16 cellular contexts compared by ENCODE assay signal in the genomic region with DNA sequence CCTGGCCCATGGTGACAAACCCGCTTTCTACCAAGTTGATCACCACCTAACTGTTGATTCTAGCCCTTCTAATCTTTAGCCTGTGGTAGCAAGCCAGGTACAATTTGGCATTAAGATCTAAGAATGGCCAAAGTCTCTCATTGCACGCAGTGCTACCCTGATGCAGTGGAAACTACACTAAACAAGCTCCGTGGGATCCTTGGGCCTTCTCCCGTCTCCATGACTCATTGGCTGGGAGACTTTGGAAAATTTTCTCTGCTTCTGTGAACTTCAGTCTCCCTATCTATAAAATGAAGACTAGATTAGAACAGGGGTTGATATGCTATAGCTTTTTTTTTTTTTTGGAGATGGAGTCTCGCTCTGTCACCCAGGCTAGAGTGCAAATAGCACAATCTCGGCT.
DNase-seq lines count a peak whose midpoint lies in the region; ATAC-seq, FAIRE-seq and TF ChIP-seq lines count a peak whose summit lies in the region.
"Had no signal": no experiment of that assay in that cellular context is flagged by ENCODE, and none has a peak within 500 bp of the region (broad histone marks: within the 10 kb centered on the region; RNA-seq: fewer than 3 reads in every experiment).

No MANE protein-coding gene starts in this region.

- no peaks in the 10 kb centered on the region for H3K79me2 ChIP-seq in GM23248 (ENCODE audit: insufficient read depth)
- H3K79me2 ChIP-seq in astrocyte (ENCODE audit: insufficient read depth, low read length) = no peaks in the 10 kb centered on the region

- H4K91ac ChIP-seq in mesenchymal stem cell (ENCODE audit: low read length) = peak overlapping the region; percentile 52

- H3K4me3 Mint-ChIP-seq in astrocyte (ENCODE audit: unreplicated experiment) = no peak overlapping the region
- H3K4me3 Mint-ChIP-seq in stimulated activated memory B cell treated with anti-CD40 and anti-IgM and Interleukin-4, amounts not matched to agents 10 μg/mL and 1 μg/mL and 100 μg/mL, for 72 hours = no peak overlapping the region

- H4K8ac ChIP-seq in mesenchymal stem cell (ENCODE audit: low read length) = no peak overlapping the region

- peaks cover 9% of the 10 kb centered on the region for H3K79me1 ChIP-seq in mesenchymal stem cell (replicated peaks; ENCODE audit: low read length, poor library complexity, severe bottlenecking)

- H3K27ac Mint-ChIP-seq in astrocyte (ENCODE audit: unreplicated experiment) = peak overlapping the region; percentile 100
- no peak overlapping the region for H3K27ac Mint-ChIP-seq in stimulated activated memory B cell treated with anti-CD40 and anti-IgM and Interleukin-4, amounts not matched to agents 10 μg/mL and 1 μg/mL and 100 μg/mL, for 72 hours
- H3K27ac Mint-ChIP-seq: CD14-positive monocyte had no signal

- H3F3A ChIP-seq in GM23248 (ENCODE audit: insufficient read depth) = peaks cover 29% of the 10 kb centered on the region

- 87 to 88% methylated on average over 6 of the region's 6 CpGs for WGBS in GM23248 (ENCODE audit: low coverage in 1 of 2, low lambda C conversion rate in 2 of 2, missing lambda C conversion rate in 2 of 2), 2 experiments
- 92% methylated on average over 6 of the region's 6 CpGs for WGBS in mesenchymal stem cell

- H3K4me2 ChIP-seq in GM23248 (ENCODE audit: unreplicated experiment) (peak overlapping the region; percentile 65), astrocyte (ENCODE audit: low read length) (peak overlapping the region; percentile 77), mesenchymal stem cell (ENCODE audit: low read length, poor library complexity, severe bottlenecking) (no peak overlapping the region)

- FAIRE-seq in astrocyte (lab: Jason Lieb, UNC) = no peak
- FAIRE-seq: HepG2 had no signal

- H3K9me3 Mint-ChIP-seq in astrocyte (ENCODE audit: unreplicated experiment) = peaks cover 7% of the 10 kb centered on the region
- H3K9me3 Mint-ChIP-seq in stimulated activated memory B cell treated with anti-CD40 and anti-IgM and Interleukin-4, amounts not matched to agents 10 μg/mL and 1 μg/mL and 100 μg/mL, for 72 hours = peaks cover 19% of the 10 kb centered on the region

- H3K27ac ChIP-seq in GM23248 (peak overlapping the region; percentile 97), astrocyte (ENCODE audit: low read depth, low read length) (peak overlapping the region; percentile 99), mesenchymal stem cell (ENCODE audit: low read length, poor library complexity, severe bottlenecking) (peak overlapping the region; percentile 100)

- no peak overlapping the region for H3K14ac ChIP-seq in mesenchymal stem cell (ENCODE audit: low read length in 2 of 2)

- H3K9ac ChIP-seq in GM23248 (peak overlapping the region; percentile 79), astrocyte (ENCODE audit: low read length) (peak overlapping the region; percentile 88), mesenchymal stem cell (ENCODE audit: low read length) (no peak overlapping the region)

- peak overlapping the region; percentile 91 for H2AK5ac ChIP-seq in mesenchymal stem cell (ENCODE audit: low read length, severe bottlenecking)

- H4K20me1 ChIP-seq in GM23248 (ENCODE audit: insufficient read depth) = no peaks in the 10 kb centered on the region
- no peaks in the 10 kb centered on the region for H4K20me1 ChIP-seq in astrocyte (ENCODE audit: insufficient read depth, low read length)

- H3K4ac ChIP-seq in mesenchymal stem cell (ENCODE audit: low read depth in 1 of 2, low read length in 2 of 2) = peak overlapping the region in 1 of 2 experiments; percentile 52

- H3K36me3 ChIP-seq in GM23248 (ENCODE audit: low read depth) (no peaks in the 10 kb centered on the region), astrocyte (ENCODE audit: insufficient read depth, low read length) (no peaks in the 10 kb centered on the region), mesenchymal stem cell (ENCODE audit: control insufficient read depth in 1 of 2, insufficient read depth in 2 of 2, low read depth in 1 of 2, low read length in 2 of 2) (peaks cover 0 to 44% of the 10 kb centered on the region in 2 experiments)

- ATAC-seq in HG03457 (IDR thresholded peaks at IDR 0.05; ENCODE audit: unreplicated experiment) = no peak
- ATAC-seq in GM18873 (IDR thresholded peaks at IDR 0.05; ENCODE audit: low FRiP score, unreplicated experiment) = no peak
- no peak for ATAC-seq in HG03135 (IDR thresholded peaks at IDR 0.05; ENCODE audit: unreplicated experiment)
- no peak for ATAC-seq in stimulated activated memory B cell treated with anti-CD40 and anti-IgM and Interleukin-4, amounts not matched to agents 10 μg/mL and 1 μg/mL and 100 μg/mL, for 72 hours
- ATAC-seq: HepG2 had no signal

- H3K27me3 Mint-ChIP-seq in astrocyte (ENCODE audit: low read depth, unreplicated experiment) = no peaks in the 10 kb centered on the region
- H3K27me3 Mint-ChIP-seq in stimulated activated memory B cell treated with anti-CD40 and anti-IgM and Interleukin-4, amounts not matched to agents 10 μg/mL and 1 μg/mL and 100 μg/mL, for 72 hours = no peaks in the 10 kb centered on the region

- H3K4me1 Mint-ChIP-seq in astrocyte (ENCODE audit: low read depth, unreplicated experiment) = peaks cover 21% of the 10 kb centered on the region
- no peaks in the 10 kb centered on the region for H3K4me1 Mint-ChIP-seq in stimulated activated memory B cell treated with anti-CD40 and anti-IgM and Interleukin-4, amounts not matched to agents 10 μg/mL and 1 μg/mL and 100 μg/mL, for 72 hours
- H3K4me1 Mint-ChIP-seq: CD14-positive monocyte had no signal

- H2AFZ ChIP-seq in GM23248 = peak overlapping the region; percentile 34; the same call in 1 of the 2 replicates
- no peak overlapping the region for H2AFZ ChIP-seq in astrocyte (ENCODE audit: low read depth, low read length)
- no peak overlapping the region for H2AFZ ChIP-seq in mesenchymal stem cell (ENCODE audit: low read depth, low read length)

- DNase-seq in A172 (ENCODE audit: low spot score) = peak; percentile 24
- DNase-seq in GM23248 = peak; percentile 39
- peak; percentile 58 for DNase-seq in astrocyte (ENCODE audit: low read depth)
- DNase-seq in mesenchymal stem cell = peak; percentile 43
- DNase-seq: 8988T, MM.1S, NCI-H1092 treated with DMSO at 0.1 percent for 48 hours, NCI-H2081 treated with DMSO at 0.1 percent for 48 hours, NCI-H524, Right ventricle myocardium superior had no signal

- H3K18ac ChIP-seq in mesenchymal stem cell (ENCODE audit: low read depth in 1 of 2, low read length in 2 of 2) = peak overlapping the region; percentile 52 to 79

- peak overlapping the region; percentile 11 for H2BK120ac ChIP-seq in mesenchymal stem cell (ENCODE audit: low read depth, low read length)

- H2BK5ac ChIP-seq in mesenchymal stem cell (ENCODE audit: low read depth, low read length, poor library complexity, severe bottlenecking) = peak overlapping the region; percentile 93

- in situ Hi-C loops in GM23248 (cut with MboI) = no loop called here

- H3K4me1 ChIP-seq in GM23248 (ENCODE audit: insufficient read depth) (peaks cover 30% of the 10 kb centered on the region), astrocyte (ENCODE audit: insufficient read depth, low read length) (peaks cover 27% of the 10 kb centered on the region), mesenchymal stem cell (ENCODE audit: control insufficient read depth, insufficient read depth, low read depth, low read length) (peaks cover 20% of the 10 kb centered on the region)

- H3K9me2 ChIP-seq in GM23248 (ENCODE audit: insufficient read depth) = 0 out of 2 replicates have a peak, but pooled peaks cover 5% of the 10 kb centered on the region

- H2BK15ac ChIP-seq in mesenchymal stem cell (ENCODE audit: low read depth, poor library complexity, severe bottlenecking) = no peak overlapping the region

- no peak overlapping the region for H3K4me3 ChIP-seq in GM23248
- no peak overlapping the region for H3K4me3 ChIP-seq in astrocyte (ENCODE audit: insufficient read depth, low read depth, low read length)
- no peak overlapping the region for H3K4me3 ChIP-seq in mesenchymal stem cell (ENCODE audit: insufficient read depth in 1 of 2, low read depth in 1 of 2, low read length in 2 of 2)

- H2BK12ac ChIP-seq in mesenchymal stem cell (ENCODE audit: low read length in 2 of 2) = peak overlapping the region in 1 of 2 experiments; percentile 88

- H3K36me3 Mint-ChIP-seq in astrocyte (ENCODE audit: low read depth, unreplicated experiment) = peaks cover 2% of the 10 kb centered on the region
- H3K36me3 Mint-ChIP-seq in stimulated activated memory B cell treated with anti-CD40 and anti-IgM and Interleukin-4, amounts not matched to agents 10 μg/mL and 1 μg/mL and 100 μg/mL, for 72 hours = no peaks in the 10 kb centered on the region
- H3K36me3 Mint-ChIP-seq: CD14-positive monocyte had no signal

- TF ChIP-seq CTCF in astrocyte (IDR thresholded peaks at IDR 0.05; ENCODE audit: insufficient read depth, low read depth, low read length) = no peak

- H3K23ac ChIP-seq in mesenchymal stem cell (ENCODE audit: low read length in 2 of 2) = no peak overlapping the region

- H3K27me3 ChIP-seq in GM23248 (replicated peaks; ENCODE audit: insufficient read depth) (no peaks in the 10 kb centered on the region), astrocyte (ENCODE audit: insufficient read depth, low read length) (no peaks in the 10 kb centered on the region), mesenchymal stem cell (ENCODE audit: control insufficient read depth in 1 of 2, insufficient read depth in 1 of 2, low read length in 2 of 2) (no peaks in the 10 kb centered on the region)

- H3K9me3 ChIP-seq in GM23248 (ENCODE audit: low read depth) (no peaks in the 10 kb centered on the region), astrocyte (ENCODE audit: insufficient read depth, low read depth, low read length) (no peaks in the 10 kb centered on the region), mesenchymal stem cell (ENCODE audit: control insufficient read depth, low read length) (peaks cover 3% of the 10 kb centered on the region)
